Comparison of ENCODE assay signal across 8 cellular contexts in genomic region chr18:49510393-49511115, GRCh38. TPM values are rescaled to one million over a fixed set of nuclear protein-coding genes. Genes with fewer than 3 reads are reported as not detected.
DNase-seq lines count a peak whose midpoint lies in the region; ATAC-seq, FAIRE-seq and TF ChIP-seq lines count a peak whose summit lies in the region.

No MANE protein-coding gene starts in this region.

- no peak overlapping the region for H3K27ac Mint-ChIP-seq in T-helper 2 cell treated with Interferon-gamma antibody and Interleukin-4, amounts not matched to agents 5 μg/mL and 100 μg/mL, for 36 hours

- no peak overlapping the region for H3K4me2 ChIP-seq in GM12878 (ENCODE audit: control insufficient read depth, insufficient read depth)

- SMC1A ChIA-PET in GM12878 (lab: Charles Lee; ENCODE audit: uncharacterized antibody, unreplicated experiment): interaction anchor here (0.6 to 6.1 kb wide), 13 partner anchors 14 to 693 kb away, joined by 3 to 63 read pairs (median 3); no protein-coding TSS in a partner anchor

- no peak overlapping the region for H3K4me3 ChIP-seq in GM12878

- peak; percentile 82 for TF ChIP-seq RAD21 in GM12878 (IDR thresholded peaks at IDR 0.05; ENCODE audit: insufficient read depth, low read depth, low read length)

- peak; percentile 85 for TF ChIP-seq CTCF in GM12873 (IDR thresholded peaks at IDR 0.05; ENCODE audit: insufficient read depth, low read depth, low read length, missing control alignments)
- peak; percentile 86 to 90 (median 87) for TF ChIP-seq CTCF in GM12878 (IDR thresholded peaks at IDR 0.05 in 2 of 3, conservative IDR thresholded peaks at IDR 0.05 in 1 of 3; ENCODE audit: control insufficient read depth in 2 of 3, extremely low read depth in 1 of 3, insufficient read depth in 1 of 3, low read depth in 3 of 3, low read length in 3 of 3)

- no peaks in the 10 kb centered on the region for H3K27me3 ChIP-seq in GM12878 (replicated peaks in 1 of 2; ENCODE audit: control insufficient read depth in 2 of 2, insufficient read depth in 2 of 2, low read length in 1 of 2)

- POLR2A ChIA-PET in GM12878 (lab: Charles Lee): no interaction called here

- RAD21 ChIA-PET in GM12878 (lab: Charles Lee; ENCODE audit: unreplicated experiment): interaction anchor here (0.7 to 2.9 kb wide), 20 partner anchors 14 to 918 kb away, joined by 3 to 26 read pairs (median 4); partner anchors contain the start of gene MYO5B

- H3K9me3 Mint-ChIP-seq in T-helper 2 cell treated with Interferon-gamma antibody and Interleukin-4, amounts not matched to agents 5 μg/mL and 100 μg/mL, for 36 hours: no peaks in the 10 kb centered on the region

- intact Hi-C loops in GM12878 (cut with micrococcal nuclease; ENCODE audit: unreplicated experiment): loop anchor here (1.0 to 10.0 kb wide), 5 partner anchors 134 to 684 kb away; partner anchors contain the start of gene MYO5B

- H3K4me1 Mint-ChIP-seq in T-helper 2 cell treated with Interferon-gamma antibody and Interleukin-4, amounts not matched to agents 5 μg/mL and 100 μg/mL, for 36 hours (ENCODE audit: low read depth): no peaks in the 10 kb centered on the region

- no TSS peak for BruUV-seq in GM12878 (replicated peaks; lab: Mats Ljungman, UMichigan)

- no peak overlapping the region for H3K4me3 Mint-ChIP-seq in T-helper 2 cell treated with Interferon-gamma antibody and Interleukin-4, amounts not matched to agents 5 μg/mL and 100 μg/mL, for 36 hours

- H3K9ac ChIP-seq in GM12878 (ENCODE audit: control insufficient read depth, insufficient read depth, low read length): no peak overlapping the region

- no peaks in the 10 kb centered on the region for H4K20me1 ChIP-seq in GM12878 (ENCODE audit: control insufficient read depth, insufficient read depth)

- H3K27me3 Mint-ChIP-seq in T-helper 2 cell treated with Interferon-gamma antibody and Interleukin-4, amounts not matched to agents 5 μg/mL and 100 μg/mL, for 36 hours (ENCODE audit: low read depth): peaks cover 16% of the 10 kb centered on the region

- no peaks in the 10 kb centered on the region for H3K36me3 ChIP-seq in GM12878 (ENCODE audit: control insufficient read depth in 2 of 2, insufficient read depth in 2 of 2, low read length in 1 of 2)

- FAIRE-seq in GM12878 (lab: Jason Lieb, UNC): peak; percentile 86

- peak; percentile 36 for DNase-seq in NCI-H1436 treated with DMSO at 0.1 percent for 48 hours (lab: John Stamatoyannopoulos, UW)
- DNase-seq in T-helper 2 cell treated with Interferon-gamma antibody and Interleukin-4, amounts not matched to agents 5 μg/mL and 100 μg/mL, for 36 hours (ENCODE audit: low spot score): peak; percentile 9
- no peak for DNase-seq in GM12878 (ENCODE audit: low read depth, low spot score)
- peak; percentile 63 for DNase-seq in islet precursor cell
- DNase-seq in stimulated activated CD4-positive, alpha-beta T cell treated with anti-CD3 and anti-CD28 coated beads, Interleukin-2, amount 100 ng/mL, for 48 hours: peak; percentile 29 to 54

- no peaks in the 10 kb centered on the region for H3K4me1 ChIP-seq in GM12878 (ENCODE audit: control insufficient read depth, insufficient read depth, low read length)

- CTCF ChIA-PET in GM12878 (lab: Yijun Ruan, JAX): interaction anchor here (0.7 to 13.3 kb wide), 30 partner anchors 9 to 931 kb away, joined by 3 to 177 read pairs (median 4); no protein-coding TSS in a partner anchor

- TF ChIP-seq EP300 in GM12878 (IDR thresholded peaks at IDR 0.05; ENCODE audit: borderline replicate concordance in 1 of 2, control insufficient read depth in 1 of 2, low read depth in 2 of 2, low read length in 2 of 2): no peak

- H3K79me2 ChIP-seq in GM12878 (ENCODE audit: control insufficient read depth, insufficient read depth, low read length): no peaks in the 10 kb centered on the region

- in situ Hi-C loops in GM12878 (cut with MboI): loop anchor here (5.0 kb wide), 1 partner anchor 347 kb away; no protein-coding TSS in a partner anchor

- no peak overlapping the region for H3K27ac ChIP-seq in GM12878 (ENCODE audit: control insufficient read depth, insufficient read depth)

- no peaks in the 10 kb centered on the region for H3K9me3 ChIP-seq in GM12878 (replicated peaks; ENCODE audit: control insufficient read depth, insufficient read depth, low read length)

- TF ChIP-seq POLR2A in GM12878 (IDR thresholded peaks at IDR 0.05; ENCODE audit: low read depth, low read length): no peak

- no peak overlapping the region for H2AFZ ChIP-seq in GM12878 (ENCODE audit: control insufficient read depth, low read depth, low read length)

- peak; percentile 92 for ATAC-seq in GM12878
- ATAC-seq in HG02571 (IDR thresholded peaks at IDR 0.05; ENCODE audit: unreplicated experiment): no peak
- ATAC-seq in GM19023 (IDR thresholded peaks at IDR 0.05; ENCODE audit: unreplicated experiment): no peak

- WGBS in GM12878 (ENCODE audit: insufficient coverage, insufficient replicate concordance, low lambda C conversion rate, missing lambda C conversion rate): 26% methylated on average over 12 of the region's 12 CpGs

- no peaks in the 10 kb centered on the region for H3K36me3 Mint-ChIP-seq in T-helper 2 cell treated with Interferon-gamma antibody and Interleukin-4, amounts not matched to agents 5 μg/mL and 100 μg/mL, for 36 hours (ENCODE audit: low read depth)

RNA-seq across cellular contexts. Expression of gene RPL17, which starts 18.3 kb away (rescaled TPM):
- total RNA-seq in GM12878 (2013; cell fraction: nucleolus; rRNA removed): 669 and 679 TPM in 2 replicates
- 3,129 and 3,391 TPM in 2 replicates for total RNA-seq in GM12878 (2014; rRNA removed)
- total RNA-seq in GM12878 (2014; rRNA removed; fragmentation: Illumina TruSeq; extraction: Trizol): 3,939 and 4,064 TPM in 2 replicates
- 2,307 and 2,345 TPM in 2 replicates for total RNA-seq in GM12878 (2021)
- polyA plus RNA-seq in GM12878 (2011; ENCODE audit: low read depth): 3,607 TPM
- polyA plus RNA-seq in GM12878 (2011; rRNA removed): 4,363 and 5,610 TPM in 2 replicates
- polyA plus RNA-seq in GM12878 (2011; cell fraction: cytosol; rRNA removed): 3,902 and 3,904 TPM in 2 replicates
- polyA plus RNA-seq in GM12878 (2011; cell fraction: nucleus; rRNA removed): 1,396 and 1,746 TPM in 2 replicates
- 4,706 and 5,163 TPM in 2 replicates for polyA plus RNA-seq in GM12878 (2012)
- polyA plus RNA-seq in GM12878 (2014; fragmentation: Illumina TruSeq; extraction: Trizol): 3,300 and 3,786 TPM in 2 replicates
- polyA plus RNA-seq in GM12878 (2014; fragmentation: Nextera tagmentation; extraction: Ambion mirVana): 1,000 to 10,000 TPM; 3,193 to 4,110 TPM
- 3,404 and 3,644 TPM in 2 replicates for polyA plus RNA-seq in GM12878 (2014; rRNA removed)
- 1,000 to 10,000 TPM; 1,396 to 1,427 TPM for polyA plus RNA-seq in GM12878 (2016; fragmentation: Nextera tagmentation; extraction: Ambion mirVana)
- 1,774 and 2,431 TPM in 2 replicates for polyA minus RNA-seq in GM12878 (2011; rRNA and poly(A)+ RNA removed)
- 509 and 557 TPM in 2 replicates for polyA minus RNA-seq in GM12878 (2011; cell fraction: cytosol; rRNA and poly(A)+ RNA removed)
- 369 and 448 TPM in 2 replicates for polyA minus RNA-seq in GM12878 (2011; cell fraction: nucleus; rRNA and poly(A)+ RNA removed)

RNA-seq across cellular contexts. Expression of gene C18orf32, which starts 23.5 kb away (rescaled TPM):
- 9.8 and 11.3 TPM in 2 replicates for total RNA-seq in GM12878 (2013; cell fraction: nucleolus; rRNA removed)
- total RNA-seq in GM12878 (2014; rRNA removed): 11.5 and 14.9 TPM in 2 replicates
- 11.9 and 13.7 TPM in 2 replicates for total RNA-seq in GM12878 (2014; rRNA removed; fragmentation: Illumina TruSeq; extraction: Trizol)
- total RNA-seq in GM12878 (2021): 26.6 and 30.1 TPM in 2 replicates
- polyA plus RNA-seq in GM12878 (2011; ENCODE audit: low read depth): 8.9 TPM
- polyA plus RNA-seq in GM12878 (2011; rRNA removed): 21.3 and 48.8 TPM in 2 replicates
- 11.7 and 14.2 TPM in 2 replicates for polyA plus RNA-seq in GM12878 (2011; cell fraction: cytosol; rRNA removed)
- polyA plus RNA-seq in GM12878 (2011; cell fraction: nucleus; rRNA removed): 9.6 and 11.6 TPM in 2 replicates
- polyA plus RNA-seq in GM12878 (2012): 24.0 and 32.5 TPM in 2 replicates
- polyA plus RNA-seq in GM12878 (2014; fragmentation: Illumina TruSeq; extraction: Trizol): 19.8 and 25.8 TPM in 2 replicates
- polyA plus RNA-seq in GM12878 (2014; fragmentation: Nextera tagmentation; extraction: Ambion mirVana): 10 to 100 TPM; 35.7 to 44.0 TPM
- 31.6 and 42.0 TPM in 2 replicates for polyA plus RNA-seq in GM12878 (2014; rRNA removed)
- 10 to 100 TPM; 55.7 to 67.0 TPM for polyA plus RNA-seq in GM12878 (2016; fragmentation: Nextera tagmentation; extraction: Ambion mirVana)
- polyA minus RNA-seq in GM12878 (2011; rRNA and poly(A)+ RNA removed): 2.2 and 3.2 TPM in 2 replicates
- 3.3 and 4.0 TPM in 2 replicates for polyA minus RNA-seq in GM12878 (2011; cell fraction: cytosol; rRNA and poly(A)+ RNA removed)
- polyA minus RNA-seq in GM12878 (2011; cell fraction: nucleus; rRNA and poly(A)+ RNA removed): 3.4 and 4.9 TPM in 2 replicates

RNA-seq across cellular contexts. Expression of gene DYM, which starts 50.1 kb away (rescaled TPM):
- total RNA-seq in GM12878 (2013; cell fraction: nucleolus; rRNA removed): 145 and 168 TPM in 2 replicates
- 67.4 and 72.6 TPM in 2 replicates for total RNA-seq in GM12878 (2014; rRNA removed)
- total RNA-seq in GM12878 (2014; rRNA removed; fragmentation: Illumina TruSeq; extraction: Trizol): 32.3 and 35.9 TPM in 2 replicates
- total RNA-seq in GM12878 (2021): 58.7 and 61.9 TPM in 2 replicates
- 19.8 TPM for polyA plus RNA-seq in GM12878 (2011; ENCODE audit: low read depth)
- 80.4 and 82.4 TPM in 2 replicates for polyA plus RNA-seq in GM12878 (2011; rRNA removed)
- 36.6 and 40.7 TPM in 2 replicates for polyA plus RNA-seq in GM12878 (2011; cell fraction: cytosol; rRNA removed)
- polyA plus RNA-seq in GM12878 (2011; cell fraction: nucleus; rRNA removed): 26.3 and 28.1 TPM in 2 replicates
- polyA plus RNA-seq in GM12878 (2012): 27.1 and 40.3 TPM in 2 replicates
- polyA plus RNA-seq in GM12878 (2014; fragmentation: Illumina TruSeq; extraction: Trizol): 27.3 and 38.5 TPM in 2 replicates
- polyA plus RNA-seq in GM12878 (2014; fragmentation: Nextera tagmentation; extraction: Ambion mirVana): 10 to 100 TPM in 1 of 2 experiments, 1 to 10 TPM in 1; 9.0 to 21.1 TPM
- 46.6 and 49.3 TPM in 2 replicates for polyA plus RNA-seq in GM12878 (2014; rRNA removed)
- polyA plus RNA-seq in GM12878 (2016; fragmentation: Nextera tagmentation; extraction: Ambion mirVana): 10 to 100 TPM; 45.8 to 49.5 TPM
- 85.1 and 87.1 TPM in 2 replicates for polyA minus RNA-seq in GM12878 (2011; rRNA and poly(A)+ RNA removed)
- polyA minus RNA-seq in GM12878 (2011; cell fraction: cytosol; rRNA and poly(A)+ RNA removed): 34.5 and 40.8 TPM in 2 replicates
- 144 and 255 TPM in 2 replicates for polyA minus RNA-seq in GM12878 (2011; cell fraction: nucleus; rRNA and poly(A)+ RNA removed)

RNA-seq across cellular contexts. Expression of gene LIPG, which starts 51.3 kb away (rescaled TPM):
- total RNA-seq in GM12878 (2013; cell fraction: nucleolus; rRNA removed): not detected in 2 replicates
- total RNA-seq in GM12878 (2014; rRNA removed): 0.06 and 0.11 TPM in 2 replicates
- 0.27 and 0.41 TPM in 2 replicates for total RNA-seq in GM12878 (2014; rRNA removed; fragmentation: Illumina TruSeq; extraction: Trizol)
- 0.18 and 0.19 TPM in 2 replicates for total RNA-seq in GM12878 (2021)
- polyA plus RNA-seq in GM12878 (2011; ENCODE audit: low read depth): 0.55 TPM
- 0.01 and 0.10 TPM in 2 replicates for polyA plus RNA-seq in GM12878 (2011; rRNA removed)
- polyA plus RNA-seq in GM12878 (2011; cell fraction: cytosol; rRNA removed): not detected in 2 replicates
- not detected in 2 replicates for polyA plus RNA-seq in GM12878 (2011; cell fraction: nucleus; rRNA removed)
- polyA plus RNA-seq in GM12878 (2012): 0.43 and 0.98 TPM in 2 replicates
- 0.09 and 0.22 TPM in 2 replicates for polyA plus RNA-seq in GM12878 (2014; fragmentation: Illumina TruSeq; extraction: Trizol)
- under 1 TPM; 0.04 to 0.37 TPM for polyA plus RNA-seq in GM12878 (2014; fragmentation: Nextera tagmentation; extraction: Ambion mirVana)
- polyA plus RNA-seq in GM12878 (2014; rRNA removed): 0.55 and 0.61 TPM in 2 replicates
- under 1 TPM in 1 of 2 experiments, not detected in 1; 0.33 TPM for polyA plus RNA-seq in GM12878 (2016; fragmentation: Nextera tagmentation; extraction: Ambion mirVana)
- not detected in 2 replicates for polyA minus RNA-seq in GM12878 (2011; rRNA and poly(A)+ RNA removed)
- not detected in 2 replicates for polyA minus RNA-seq in GM12878 (2011; cell fraction: cytosol; rRNA and poly(A)+ RNA removed)
- polyA minus RNA-seq in GM12878 (2011; cell fraction: nucleus; rRNA and poly(A)+ RNA removed): not detected in 2 replicates
